In the genomic region with DNA sequence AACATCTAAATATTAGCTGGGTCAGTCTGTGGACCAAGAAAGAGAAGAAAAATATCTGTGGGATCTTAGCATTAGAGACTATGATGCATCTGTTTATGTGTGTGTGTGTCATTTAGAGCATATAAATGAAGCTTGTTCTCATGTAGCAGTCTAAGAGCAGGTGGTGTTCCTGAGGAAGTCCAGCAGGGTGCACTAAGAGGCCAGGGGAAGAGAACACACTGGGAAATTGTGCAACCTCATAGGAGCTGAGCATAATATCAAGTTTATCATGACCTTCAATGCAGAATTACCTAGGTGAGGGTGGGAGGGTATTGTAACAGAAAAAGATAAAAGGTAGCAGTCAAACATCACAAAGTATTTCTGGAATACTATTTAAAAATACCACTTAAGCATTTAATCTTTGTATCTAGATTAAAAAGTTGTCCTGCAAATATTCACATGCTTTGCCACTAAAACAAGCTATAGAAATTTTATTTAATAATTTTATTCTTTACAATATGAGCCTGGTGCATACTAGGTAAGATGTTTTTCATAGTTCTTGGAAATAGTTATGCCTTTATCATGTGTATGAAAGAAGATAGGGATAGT, we compare ENCODE assay signal across 8 cellular contexts.
A peak's percentile ranks its signal among the peaks of the same experiment; 100 is the strongest.
DNase-seq lines count a peak whose midpoint lies in the region; ATAC-seq and TF ChIP-seq lines count a peak whose summit lies in the region.

No MANE protein-coding gene starts in this region.

- H3K27ac Mint-ChIP-seq in CD14-positive monocyte = no peak overlapping the region
- no peak overlapping the region for H3K27ac Mint-ChIP-seq in naive thymus-derived CD8-positive, alpha-beta T cell

- peak; percentile 84 for ATAC-seq in GM18868 (IDR thresholded peaks at IDR 0.05; ENCODE audit: unreplicated experiment)
- peak; percentile 84 for ATAC-seq in HG03135 (IDR thresholded peaks at IDR 0.05; ENCODE audit: unreplicated experiment)
- ATAC-seq in left ventricle myocardium superior = peak; percentile 76
- ATAC-seq in naive thymus-derived CD8-positive, alpha-beta T cell = no peak

- H3K27ac ChIP-seq in VCaP = no peak overlapping the region
- H3K27ac ChIP-seq in stomach = no peak overlapping the region

- H3K36me3 Mint-ChIP-seq in CD14-positive monocyte = no peaks in the 10 kb centered on the region
- H3K36me3 Mint-ChIP-seq in naive thymus-derived CD8-positive, alpha-beta T cell = no peaks in the 10 kb centered on the region

- H3K27me3 Mint-ChIP-seq in CD14-positive monocyte (ENCODE audit: low read depth in 3 of 3) = peaks cover 0 to 2% (median 2%) of the 10 kb centered on the region in 3 donors
- peaks cover 1 to 10% (median 9%) of the 10 kb centered on the region in 5 donors for H3K27me3 Mint-ChIP-seq in naive thymus-derived CD8-positive, alpha-beta T cell

- intact Hi-C loops in CD14-positive monocyte (cut with micrococcal nuclease) = no loop called here
- intact Hi-C loops in left ventricle myocardium superior (cut with micrococcal nuclease) = loop anchor here (5.0 kb wide), 1 partner anchor 443 kb away; no protein-coding TSS in a partner anchor
- intact Hi-C loops in stomach (cut with DNase I; ENCODE audit: low total_unique reads) = no loop called here

- H3K4me1 ChIP-seq in stomach = no peaks in the 10 kb centered on the region

- H3K27me3 ChIP-seq in stomach = no peaks in the 10 kb centered on the region

- no peak for TF ChIP-seq EP300 in stomach (IDR thresholded peaks at IDR 0.05)

- H3K4me1 Mint-ChIP-seq in CD14-positive monocyte = no peaks in the 10 kb centered on the region
- no peaks in the 10 kb centered on the region for H3K4me1 Mint-ChIP-seq in naive thymus-derived CD8-positive, alpha-beta T cell

- H3K9me3 Mint-ChIP-seq in CD14-positive monocyte = no peaks in the 10 kb centered on the region
- H3K9me3 Mint-ChIP-seq in naive thymus-derived CD8-positive, alpha-beta T cell = peaks cover 0 to 2% (median 0%) of the 10 kb centered on the region in 9 donors

- H3K36me3 ChIP-seq in stomach = no peaks in the 10 kb centered on the region

- TF ChIP-seq POLR2A in stomach (IDR thresholded peaks at IDR 0.05) = no peak

- DNase-seq in CD14-positive monocyte (ENCODE audit: low spot score) (no peak), NCI-H2107 (lab: John Stamatoyannopoulos, UW) (peak; percentile 58), left ventricle myocardium superior (no peak), stomach (peak; percentile 39)
- DNase-seq in naive thymus-derived CD8-positive, alpha-beta T cell = no peak

- POLR2A ChIA-PET in naive thymus-derived CD8-positive, alpha-beta T cell (lab: Charles Lee) = no interaction called here

- no peak overlapping the region for H3K4me3 Mint-ChIP-seq in CD14-positive monocyte
- no peak overlapping the region for H3K4me3 Mint-ChIP-seq in naive thymus-derived CD8-positive, alpha-beta T cell

- no peaks in the 10 kb centered on the region for H3K9me3 ChIP-seq in stomach

- no peak overlapping the region for H3K4me3 ChIP-seq in stomach

- TF ChIP-seq CTCF in CD14-positive monocyte (IDR thresholded peaks at IDR 0.05) = peak; percentile 18
- TF ChIP-seq CTCF in VCaP (conservative IDR thresholded peaks at IDR 0.05) = peak; percentile 86
- TF ChIP-seq CTCF in stomach (IDR thresholded peaks at IDR 0.05) = peak in 5 of 7 experiments; percentile 27 to 80 (median 57)

Comparison
In these comparisons a context has a peak if more than half of its experiments do, and no peak if none do; other contexts are left out.
1. DNase-seq: peak in NCI-H2107 (single experiment) and stomach (single experiment); none in CD14-positive monocyte (single experiment), left ventricle myocardium superior (single experiment) and naive thymus-derived CD8-positive, alpha-beta T cell (0 of 10).
2. CTCF ChIP-seq: peak in every context shown above with its lines; median percentile 86 in VCaP; 57 in stomach; 18 in CD14-positive monocyte.
3. ATAC-seq: peak in GM18868 (single experiment), HG03135 (single experiment) and left ventricle myocardium superior (single experiment); none in naive thymus-derived CD8-positive, alpha-beta T cell (0 of 2).